12 cellular contexts compared by ENCODE assay signal in genomic region chr17:43871947-43872690, GRCh38. TPM values are rescaled to one million over a fixed set of nuclear protein-coding genes. Genes with fewer than 3 reads are reported as not detected.
A peak's percentile ranks its signal among the peaks of the same experiment; 100 is the strongest.
DNase-seq lines count a peak whose midpoint lies in the region; ATAC-seq and TF ChIP-seq lines count a peak whose summit lies in the region.
"Had no signal": no experiment of that assay in that cellular context is flagged by ENCODE, and none has a peak within 500 bp of the region (broad histone marks: within the 10 kb centered on the region; RNA-seq: fewer than 3 reads in every experiment).

No MANE protein-coding gene starts in this region.

- DNase-seq in Right ventricle myocardium inferior (ENCODE audit: missing footprints) (peak; percentile 17), cardiac septum (ENCODE audit: low spot score) (no peak), breast epithelium (ENCODE audit: low spot score in 2 of 2) (peak in 1 of 2 donors; percentile 52), lower lobe of right lung (peak; percentile 70), HCEC 1CT (no peak), MV-4-11 (lab: John Stamatoyannopoulos, UW) (no peak)
- DNase-seq in activated CD4-positive, alpha-beta T cell treated with anti-CD3 and anti-CD28 coated beads for 1 hour, result no peak
- DNase-seq: effector CD8-positive, alpha-beta T cell; NCI-H187 had no signal

- peak overlapping the region in 2 of 3 donors; percentile 27 to 56 for H3K4me3 ChIP-seq in breast epithelium
- H3K4me3 ChIP-seq in lower lobe of right lung, result peak overlapping the region; percentile 12

- H3K27ac ChIP-seq in breast epithelium (no peak overlapping the region), lower lobe of right lung (peak overlapping the region; percentile 6)

- no peaks in the 10 kb centered on the region for H3K36me3 ChIP-seq in breast epithelium
- no peaks in the 10 kb centered on the region for H3K36me3 ChIP-seq in lower lobe of right lung
- H3K36me3 ChIP-seq: tibial nerve had no signal

- TF ChIP-seq CTCF in breast epithelium (IDR thresholded peaks at IDR 0.05) (no peak), lower lobe of right lung (IDR thresholded peaks at IDR 0.05) (no peak)

- H3K27me3 ChIP-seq in breast epithelium, result peaks cover 0 to 3% of the 10 kb centered on the region in 2 donors
- H3K27me3 ChIP-seq in lower lobe of right lung (ENCODE audit: low read depth), result no peaks in the 10 kb centered on the region

- no peak for TF ChIP-seq POLR2A in breast epithelium (IDR thresholded peaks at IDR 0.05)

- ATAC-seq in Right ventricle myocardium inferior (no peak), lower lobe of right lung (peak; percentile 60 to 66), GM21526 (IDR thresholded peaks at IDR 0.05; ENCODE audit: low FRiP score, unreplicated experiment) (no peak)

- H3K9me3 ChIP-seq in breast epithelium (no peaks in the 10 kb centered on the region), lower lobe of right lung (no peaks in the 10 kb centered on the region)
- H3K9me3 ChIP-seq: tibial nerve had no signal

- no peaks in the 10 kb centered on the region for H3K4me1 ChIP-seq in breast epithelium
- H3K4me1 ChIP-seq in lower lobe of right lung, result no peaks in the 10 kb centered on the region
- H3K4me1 ChIP-seq: tibial nerve had no signal

- intact Hi-C loops in Right ventricle myocardium inferior (cut with DNase I) (no loop called here), cardiac septum (cut with DNase I) (loop anchor here (10.0 kb wide), 1 partner anchor 123 kb away; no protein-coding TSS in a partner anchor), breast epithelium (cut with DNase I; ENCODE audit: low total_unique reads) (no loop called here), lower lobe of right lung (cut with DNase I) (no loop called here)

RNA-seq across cellular contexts. Expression of gene CD300LG, which starts 25.1 kb away (rescaled TPM):
- total RNA-seq in Right ventricle myocardium inferior (16.6 TPM), cardiac septum (13.7 TPM), breast epithelium (10 to 100 TPM; 17.9 to 69.2 (median 51.0) TPM), lower lobe of right lung (5.7 TPM)
- total RNA-seq: astrocyte had no signal

RNA-seq across cellular contexts. Expression of gene MPP2, which starts 35.2 kb away (rescaled TPM):
- total RNA-seq in Right ventricle myocardium inferior (16.2 TPM), cardiac septum (13.8 TPM), breast epithelium (1 to 10 TPM; 2.6 to 7.9 (median 3.9) TPM), lower lobe of right lung (0.62 TPM)

RNA-seq across cellular contexts. Expression of gene MPP3, which starts 39.2 kb away (rescaled TPM):
- total RNA-seq in Right ventricle myocardium inferior (43.0 TPM), cardiac septum (20.0 TPM), breast epithelium (10 to 100 TPM; 24.2 to 26.3 (median 26.2) TPM), lower lobe of right lung (19.2 TPM)

Comparison
In these comparisons a context has a peak if more than half of its experiments do, and no peak if none do; other contexts are left out.
1. DNase-seq: peak in Right ventricle myocardium inferior (single experiment) and lower lobe of right lung (single experiment); none in cardiac septum (single experiment), HCEC 1CT (single experiment), activated CD4-positive, alpha-beta T cell treated with anti-CD3 and anti-CD28 coated beads for 1 hour (single experiment) and MV-4-11 (single experiment).
2. ATAC-seq: peak in lower lobe of right lung (2 of 2); none in Right ventricle myocardium inferior (single experiment) and GM21526 (single experiment).